ENCODE assay signal across 8 cellular contexts in genomic region chr1:205382990-205383389, GRCh38. TPM values are rescaled to one million over a fixed set of nuclear protein-coding genes. Genes with fewer than 3 reads are reported as not detected.
"Had no signal": no experiment of that assay in that cellular context is flagged by ENCODE, and none has a peak within 500 bp of the region (broad histone marks: within the 10 kb centered on the region; RNA-seq: fewer than 3 reads in every experiment).

No MANE protein-coding gene starts in this region.

RNA-seq across cellular contexts. Expression of gene KLHDC8A, which starts 26.3 kb away (rescaled TPM):
- total RNA-seq: LHCN-M2, MCF 10A, NCI-H460, OCI-LY7, PC-9, Right ventricle myocardium inferior, RPMI7951, SJCRH30 had no signal

RNA-seq across cellular contexts. Expression of gene LEMD1, which starts 38.9 kb away (rescaled TPM):
- total RNA-seq: LHCN-M2, NCI-H460, Right ventricle myocardium inferior, RPMI7951 had no signal
